In the genomic region with DNA sequence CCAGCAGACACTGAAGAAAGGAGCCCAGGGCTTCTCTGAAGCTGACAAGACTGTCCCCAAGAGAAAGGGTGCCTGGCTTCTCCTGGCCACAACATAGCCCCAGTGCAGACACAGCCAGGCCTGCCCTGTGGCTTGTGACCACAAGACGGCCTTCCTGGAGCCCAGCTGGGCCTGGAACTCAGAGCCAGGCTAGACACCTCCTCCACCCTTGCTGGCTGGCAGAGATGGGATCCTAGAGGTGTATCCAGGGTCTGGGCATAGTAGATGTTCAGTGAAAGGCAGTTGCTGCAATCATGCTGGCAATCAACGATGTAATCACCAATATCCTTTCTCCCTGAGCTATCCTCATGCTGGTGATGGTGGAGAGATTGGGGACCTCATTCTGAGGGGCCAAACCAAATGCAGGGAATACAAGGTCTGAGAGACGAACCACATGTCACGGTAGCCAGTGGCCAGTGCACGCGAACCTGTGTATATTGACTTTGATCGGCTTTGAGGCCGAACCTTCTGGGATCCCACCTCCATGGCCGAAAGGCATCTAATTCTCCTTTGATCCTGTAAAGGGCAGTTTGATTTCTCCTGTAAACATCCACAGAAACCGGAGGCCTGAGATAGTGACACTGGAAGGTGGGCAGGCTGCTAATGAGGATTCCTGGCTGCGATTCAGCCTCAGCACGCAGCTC, we compare ENCODE assay signal across 8 cellular contexts.
DNase-seq lines count a peak whose midpoint lies in the region; ATAC-seq and TF ChIP-seq lines count a peak whose summit lies in the region.

No MANE protein-coding gene starts in this region.

- peaks cover 5% of the 10 kb centered on the region for H3K4me1 Mint-ChIP-seq in activated naive CD4-positive, alpha-beta T cell treated with anti-CD3 and anti-CD28 coated beads for 36 hours (ENCODE audit: low read depth)

- H2BK12ac ChIP-seq in mesenchymal stem cell (ENCODE audit: low read length in 2 of 2) = peak overlapping the region; percentile 82 to 89

- WGBS in mesenchymal stem cell = 74% methylated on average over 12 of the region's 12 CpGs
- 60% methylated on average over 12 of the region's 12 CpGs; no CpG with 5 or more reads in 1 of the 2 donors for WGBS in transverse colon (ENCODE audit: low coverage in 1 of 2), 2 donors
- 42 to 76% (median 74%) methylated on average over 4 to 12 of the region's 12 CpGs for WGBS in adrenal gland, 4 donors

- H3K23ac ChIP-seq in mesenchymal stem cell (ENCODE audit: low read length in 2 of 2) = peak overlapping the region in 1 of 2 experiments; percentile 16

- TF ChIP-seq CTCF in astrocyte of the spinal cord (IDR thresholded peaks at IDR 0.05; ENCODE audit: low read depth, low read length) (no peak), transverse colon (IDR thresholded peaks at IDR 0.05) (no peak), adrenal gland (IDR thresholded peaks at IDR 0.05) (no peak)

- peaks cover 4 to 8% of the 10 kb centered on the region in 2 donors for H3K9me3 Mint-ChIP-seq in activated naive CD4-positive, alpha-beta T cell treated with anti-CD3 and anti-CD28 coated beads, Interleukin-2, amount 50 U/mL, for 72 hours
- H3K9me3 Mint-ChIP-seq in activated naive CD4-positive, alpha-beta T cell treated with anti-CD3 and anti-CD28 coated beads for 36 hours = peaks cover 4% of the 10 kb centered on the region

- H3K4me3 Mint-ChIP-seq in activated naive CD4-positive, alpha-beta T cell treated with anti-CD3 and anti-CD28 coated beads for 36 hours = no peak overlapping the region

- peaks cover 10 to 18% of the 10 kb centered on the region in 2 donors for H3K36me3 Mint-ChIP-seq in activated naive CD4-positive, alpha-beta T cell treated with anti-CD3 and anti-CD28 coated beads, Interleukin-2, amount 50 U/mL, for 72 hours
- no peaks in the 10 kb centered on the region for H3K36me3 Mint-ChIP-seq in activated naive CD4-positive, alpha-beta T cell treated with anti-CD3 and anti-CD28 coated beads for 36 hours (ENCODE audit: low read depth)

- H4K91ac ChIP-seq in mesenchymal stem cell (ENCODE audit: low read length) = peak overlapping the region; percentile 81

- H3K27me3 ChIP-seq in mesenchymal stem cell (ENCODE audit: control insufficient read depth in 1 of 2, insufficient read depth in 1 of 2, low read length in 2 of 2) (peaks cover 0 to 5% of the 10 kb centered on the region in 2 experiments), transverse colon (no peaks in the 10 kb centered on the region), adrenal gland (no peaks in the 10 kb centered on the region)

- peak overlapping the region; percentile 2 to 66 for H3K4ac ChIP-seq in mesenchymal stem cell (ENCODE audit: low read depth in 1 of 2, low read length in 2 of 2)

- H3K4me3 ChIP-seq in astrocyte of the spinal cord (ENCODE audit: low read depth, low read length) (no peak overlapping the region), mesenchymal stem cell (ENCODE audit: insufficient read depth in 1 of 2, low read depth in 1 of 2, low read length in 2 of 2) (peak overlapping the region; percentile 14 to 59), transverse colon (peak overlapping the region in 1 of 4 donors; percentile 20), adrenal gland (peak overlapping the region in 1 of 4 donors; percentile 35)

- CTCF ChIA-PET in activated naive CD4-positive, alpha-beta T cell treated with anti-CD3 and anti-CD28 coated beads for 36 hours (lab: Charles Lee) = no interaction called here

- peak overlapping the region in 1 of 2 experiments; percentile 85 for H3K14ac ChIP-seq in mesenchymal stem cell (ENCODE audit: low read length in 2 of 2)

- DNase-seq in activated naive CD4-positive, alpha-beta T cell treated with anti-CD3 and anti-CD28 coated beads, Interleukin-2, amount 50 U/mL, for 72 hours (ENCODE audit: low spot score in 2 of 2) = no peak
- DNase-seq in activated naive CD4-positive, alpha-beta T cell treated with anti-CD3 and anti-CD28 coated beads for 36 hours = no peak
- DNase-seq in astrocyte of the spinal cord (ENCODE audit: low read depth, low spot score) (peak; percentile 36), mesenchymal stem cell (peak; percentile 36), transverse colon (no peak), adrenal gland (no peak), COR-L47 (lab: John Stamatoyannopoulos, UW) (no peak)
- no peak for DNase-seq in stimulated activated CD4-positive, alpha-beta T cell treated with anti-CD3 and anti-CD28 coated beads, Interleukin-2, amount 100 ng/mL, for 24 hours

- H3K79me1 ChIP-seq in mesenchymal stem cell (replicated peaks; ENCODE audit: low read length, poor library complexity, severe bottlenecking) = no peaks in the 10 kb centered on the region

- H2BK120ac ChIP-seq in mesenchymal stem cell (ENCODE audit: low read depth, low read length) = peak overlapping the region; percentile 2

- peaks cover 45% of the 10 kb centered on the region for H3K4me1 ChIP-seq in mesenchymal stem cell (ENCODE audit: control insufficient read depth, insufficient read depth, low read depth, low read length)
- peaks cover 0 to 9% (median 6%) of the 10 kb centered on the region in 4 donors for H3K4me1 ChIP-seq in transverse colon
- H3K4me1 ChIP-seq in adrenal gland (replicated peaks in 1 of 2) = no peaks in the 10 kb centered on the region

- peak overlapping the region; percentile 65 for H3K4me2 ChIP-seq in mesenchymal stem cell (ENCODE audit: low read length, poor library complexity, severe bottlenecking)

- no peak for TF ChIP-seq EP300 in transverse colon (IDR thresholded peaks at IDR 0.05; ENCODE audit: low read depth)

- intact Hi-C loops in activated naive CD4-positive, alpha-beta T cell treated with anti-CD3 and anti-CD28 coated beads for 36 hours (cut with micrococcal nuclease) = no loop called here
- intact Hi-C loops in transverse colon (cut with DNase I; ENCODE audit: low total_unique reads) = no loop called here
- intact Hi-C loops in adrenal gland (cut with DNase I) = no loop called here

- peak overlapping the region; percentile 36 to 68 for H3K27ac Mint-ChIP-seq in activated naive CD4-positive, alpha-beta T cell treated with anti-CD3 and anti-CD28 coated beads, Interleukin-2, amount 50 U/mL, for 72 hours
- no peak overlapping the region for H3K27ac Mint-ChIP-seq in activated naive CD4-positive, alpha-beta T cell treated with anti-CD3 and anti-CD28 coated beads for 36 hours

- H2AFZ ChIP-seq in mesenchymal stem cell (ENCODE audit: low read depth, low read length) = peak overlapping the region; percentile 46

- peak overlapping the region; percentile 69 for H2AK5ac ChIP-seq in mesenchymal stem cell (ENCODE audit: low read length, severe bottlenecking)

- peak overlapping the region; percentile 46 to 89 for H3K18ac ChIP-seq in mesenchymal stem cell (ENCODE audit: low read depth in 1 of 2, low read length in 2 of 2)

- H3K9ac ChIP-seq in mesenchymal stem cell (ENCODE audit: low read length) = peak overlapping the region; percentile 84

- no peaks in the 10 kb centered on the region for H3K36me3 ChIP-seq in mesenchymal stem cell (ENCODE audit: control insufficient read depth in 1 of 2, insufficient read depth in 2 of 2, low read depth in 1 of 2, low read length in 2 of 2)
- H3K36me3 ChIP-seq in transverse colon = no peaks in the 10 kb centered on the region
- no peaks in the 10 kb centered on the region for H3K36me3 ChIP-seq in adrenal gland (replicated peaks in 1 of 2)

- no peaks in the 10 kb centered on the region for H3K27me3 Mint-ChIP-seq in activated naive CD4-positive, alpha-beta T cell treated with anti-CD3 and anti-CD28 coated beads for 36 hours (ENCODE audit: low read depth)

- peak overlapping the region; percentile 87 for H3K27ac ChIP-seq in mesenchymal stem cell (ENCODE audit: low read length, poor library complexity, severe bottlenecking)
- H3K27ac ChIP-seq in transverse colon = peak overlapping the region; percentile 24 to 44 (median 42)
- H3K27ac ChIP-seq in adrenal gland = peak overlapping the region in 1 of 5 donors; percentile 25

- peak overlapping the region; percentile 77 for H4K8ac ChIP-seq in mesenchymal stem cell (ENCODE audit: low read length)

- ATAC-seq in activated naive CD4-positive, alpha-beta T cell treated with anti-CD3 and anti-CD28 coated beads, Interleukin-2, amount 50 U/mL, for 72 hours = no peak

- no peak for TF ChIP-seq POLR2A in transverse colon (IDR thresholded peaks at IDR 0.05)
- no peak for TF ChIP-seq POLR2A in adrenal gland (IDR thresholded peaks at IDR 0.05)

- in situ Hi-C loops in astrocyte of the spinal cord (cut with HindIII; ENCODE audit: low sequenced_read_pairs) = no loop called here
- in situ Hi-C loops in transverse colon (cut with MboI; ENCODE audit: low pct_ligation_motif_present in 1 of 4, low pct_unique_long_range_greater_than_20kb in 1 of 4, low sequenced_read_pairs in 3 of 4) = no loop called here

- H3K9me3 ChIP-seq in mesenchymal stem cell (ENCODE audit: control insufficient read depth, low read length) (no peaks in the 10 kb centered on the region), transverse colon (no peaks in the 10 kb centered on the region), adrenal gland (replicated peaks in 1 of 3) (no peaks in the 10 kb centered on the region)

- peak overlapping the region; percentile 66 for H2BK5ac ChIP-seq in mesenchymal stem cell (ENCODE audit: low read depth, low read length, poor library complexity, severe bottlenecking)

- H2BK15ac ChIP-seq in mesenchymal stem cell (ENCODE audit: low read depth, poor library complexity, severe bottlenecking) = peak overlapping the region; percentile 88

Comparison
In these comparisons a context has a peak if more than half of its experiments do, and no peak if none do; other contexts are left out.
1. DNase-seq: peak in astrocyte of the spinal cord (single experiment) and mesenchymal stem cell (single experiment); none in activated naive CD4-positive, alpha-beta T cell treated with anti-CD3 and anti-CD28 coated beads, Interleukin-2, amount 50 U/mL, for 72 hours (0 of 2), activated naive CD4-positive, alpha-beta T cell treated with anti-CD3 and anti-CD28 coated beads for 36 hours (single experiment), transverse colon (single experiment), adrenal gland (0 of 7), COR-L47 (single experiment) and stimulated activated CD4-positive, alpha-beta T cell treated with anti-CD3 and anti-CD28 coated beads, Interleukin-2, amount 100 ng/mL, for 24 hours (0 of 2).